In genomic region chr10:125260260-125260659, GRCh38 we compare ENCODE assay signal across 21 cellular contexts.
"Had no signal": no experiment of that assay in that cellular context is flagged by ENCODE, and none has a peak within 500 bp of the region (broad histone marks: within the 10 kb centered on the region; RNA-seq: fewer than 3 reads in every experiment).

No MANE protein-coding gene starts in this region.

- H3K36me3 Mint-ChIP-seq: memory B cell, natural killer cell had no signal

- DNase-seq: cortex of kidney; effector memory CD8-positive, alpha-beta T cell; foreskin keratinocyte; heart left ventricle; kidney; natural killer cell; psoas muscle; right cardiac atrium; sigmoid colon; stimulated activated CD4-positive, alpha-beta T cell treated with anti-CD3 and anti-CD28 coated beads, Interleukin-4, amount 100 ng/mL, for 4 hours; stimulated activated naive B cell treated with anti-CD40 and anti-IgM and Interleukin-4, amounts not matched to agents 10 μg/mL and 1 μg/mL and 100 μg/mL, for 72 hours; upper lobe of right lung; uterus had no signal

- H3K4me3 ChIP-seq: gastroesophageal sphincter, heart left ventricle, hepatocyte, lung, psoas muscle, sigmoid colon, thoracic aorta, tibial nerve, upper lobe of right lung, uterus had no signal

- H3K27me3 ChIP-seq: foreskin keratinocyte, gastroesophageal sphincter, hepatocyte, neutrophil, sigmoid colon, tibial nerve, upper lobe of right lung, uterus had no signal

- H3K4me1 ChIP-seq: gastroesophageal sphincter, heart left ventricle, psoas muscle, sigmoid colon, tibial nerve, upper lobe of right lung, uterus had no signal

- FAIRE-seq: kidney had no signal

- H2AFZ ChIP-seq: hepatocyte had no signal

- H3K4me1 Mint-ChIP-seq: memory B cell, natural killer cell had no signal

- H3K36me3 ChIP-seq: gastroesophageal sphincter, heart left ventricle, neutrophil, sigmoid colon, thoracic aorta, tibial nerve, upper lobe of right lung, uterus had no signal

- H3K9me3 ChIP-seq: gastroesophageal sphincter, heart left ventricle, neutrophil, psoas muscle, sigmoid colon, thoracic aorta, tibial nerve, upper lobe of right lung, uterus had no signal

- H3K27ac ChIP-seq: foreskin keratinocyte, gastroesophageal sphincter, heart left ventricle, hepatocyte, neutrophil, psoas muscle, sigmoid colon, thoracic aorta, tibial nerve, upper lobe of right lung, uterus had no signal

- H3K27ac Mint-ChIP-seq: effector memory CD8-positive, alpha-beta T cell; memory B cell; natural killer cell; stimulated activated naive B cell treated with anti-CD40 and anti-IgM and Interleukin-4, amounts not matched to agents 10 μg/mL and 1 μg/mL and 100 μg/mL, for 72 hours; stimulated activated naive CD8-positive, alpha-beta T cell treated with anti-CD3 and anti-CD28 coated beads, Interleukin-15, Interleukin-2, amounts not matched to agents 100 ng/mL and 50 ng/mL, for 24 hours had no signal

- H3K9me3 Mint-ChIP-seq: natural killer cell had no signal

- H3K4me3 Mint-ChIP-seq: effector memory CD8-positive, alpha-beta T cell; memory B cell; natural killer cell; stimulated activated naive B cell treated with anti-CD40 and anti-IgM and Interleukin-4, amounts not matched to agents 10 μg/mL and 1 μg/mL and 100 μg/mL, for 72 hours; stimulated activated naive CD8-positive, alpha-beta T cell treated with anti-CD3 and anti-CD28 coated beads, Interleukin-15, Interleukin-2, amounts not matched to agents 100 ng/mL and 50 ng/mL, for 24 hours had no signal

- H3K79me2 ChIP-seq: hepatocyte had no signal

- H3K4me2 ChIP-seq: hepatocyte had no signal
